ENCODE assay signal across 8 cellular contexts in genomic region chr6:34189806-34190503, GRCh38. TPM values are rescaled to one million over a fixed set of nuclear protein-coding genes. Genes with fewer than 3 reads are reported as not detected.
DNase-seq lines count a peak whose midpoint lies in the region; ATAC-seq lines count a peak whose summit lies in the region.

No MANE protein-coding gene starts in this region.

- CTCF ChIA-PET in activated CD8-positive, alpha-beta T cell treated with anti-CD3 and anti-CD28 coated beads, Interleukin-2, amount 10 ng/mL, durations not matched to agents 7 days and 5 days (lab: Charles Lee) = interaction anchor here (0.9 to 1.9 kb wide), 5 partner anchors 13 to 34 kb away, joined by 3 to 12 read pairs (median 3); no protein-coding TSS in a partner anchor

- DNase-seq in CD4-positive, CD25-positive, alpha-beta regulatory T cell = peak in 2 of 3 donors; percentile 26
- peak; percentile 95 for DNase-seq in NAMALWA (ENCODE audit: low spot score)
- peak; percentile 40 for DNase-seq in activated CD8-positive, alpha-beta T cell treated with anti-CD3 and anti-CD28 coated beads, Interleukin-2, amount 10 ng/mL, durations not matched to agents 7 days and 5 days
- DNase-seq in pons (ENCODE audit: low spot score) = peak; percentile 18
- DNase-seq in HK-2 (ENCODE audit: unreplicated experiment) = no peak

- H3K4me3 Mint-ChIP-seq in CD4-positive, CD25-positive, alpha-beta regulatory T cell = no peak overlapping the region
- no peak overlapping the region for H3K4me3 Mint-ChIP-seq in activated CD8-positive, alpha-beta T cell treated with anti-CD3 and anti-CD28 coated beads, Interleukin-2, amount 10 ng/mL, durations not matched to agents 7 days and 5 days

- H3K36me3 ChIP-seq in CD4-positive, CD25-positive, alpha-beta regulatory T cell (ENCODE audit: control insufficient read depth, insufficient read depth, low read length) = no peaks in the 10 kb centered on the region

- H3K4me3 ChIP-seq in CD4-positive, CD25-positive, alpha-beta regulatory T cell (ENCODE audit: low read depth, low read length) = no peak overlapping the region

- no peaks in the 10 kb centered on the region for H3K36me3 Mint-ChIP-seq in CD4-positive, CD25-positive, alpha-beta regulatory T cell
- no peaks in the 10 kb centered on the region for H3K36me3 Mint-ChIP-seq in activated CD8-positive, alpha-beta T cell treated with anti-CD3 and anti-CD28 coated beads, Interleukin-2, amount 10 ng/mL, durations not matched to agents 7 days and 5 days (ENCODE audit: low read depth)

- no peaks in the 10 kb centered on the region for H3K27me3 ChIP-seq in CD4-positive, CD25-positive, alpha-beta regulatory T cell (ENCODE audit: control insufficient read depth, insufficient read depth, low read length)

- H3K4me1 Mint-ChIP-seq in CD4-positive, CD25-positive, alpha-beta regulatory T cell = peaks cover 0 to 5% (median under 1%) of the 10 kb centered on the region in 4 donors
- H3K4me1 Mint-ChIP-seq in activated CD8-positive, alpha-beta T cell treated with anti-CD3 and anti-CD28 coated beads, Interleukin-2, amount 10 ng/mL, durations not matched to agents 7 days and 5 days (ENCODE audit: low read depth) = no peaks in the 10 kb centered on the region

- ATAC-seq in CD4-positive, CD25-positive, alpha-beta regulatory T cell (ENCODE audit: low read depth in 2 of 2) = no peak
- peak; percentile 55 for ATAC-seq in activated CD8-positive, alpha-beta T cell treated with anti-CD3 and anti-CD28 coated beads, Interleukin-2, amount 10 ng/mL, durations not matched to agents 7 days and 5 days
- ATAC-seq in GM21619 (IDR thresholded peaks at IDR 0.05; ENCODE audit: unreplicated experiment) (no peak), HG03175 (IDR thresholded peaks at IDR 0.05; ENCODE audit: unreplicated experiment) (no peak), GM18907 (IDR thresholded peaks at IDR 0.05; ENCODE audit: unreplicated experiment) (no peak)

- POLR2A ChIA-PET in activated CD8-positive, alpha-beta T cell treated with anti-CD3 and anti-CD28 coated beads, Interleukin-2, amount 10 ng/mL, durations not matched to agents 7 days and 5 days (lab: Charles Lee) = interaction anchor here (0.6 kb wide), 1 partner anchor 561 kb away, joined by 6 read pairs; no protein-coding TSS in a partner anchor

- peak overlapping the region in 1 of 3 donors; percentile 52 for H3K27ac Mint-ChIP-seq in CD4-positive, CD25-positive, alpha-beta regulatory T cell
- H3K27ac Mint-ChIP-seq in activated CD8-positive, alpha-beta T cell treated with anti-CD3 and anti-CD28 coated beads, Interleukin-2, amount 10 ng/mL, durations not matched to agents 7 days and 5 days = no peak overlapping the region

- H3K9me3 ChIP-seq in CD4-positive, CD25-positive, alpha-beta regulatory T cell (ENCODE audit: control insufficient read depth in 2 of 2, low read length in 2 of 2) = no peaks in the 10 kb centered on the region

- no peak overlapping the region for H3K27ac ChIP-seq in CD4-positive, CD25-positive, alpha-beta regulatory T cell (ENCODE audit: insufficient read depth, low read length, poor library complexity, severe bottlenecking)

- no peaks in the 10 kb centered on the region for H3K4me1 ChIP-seq in CD4-positive, CD25-positive, alpha-beta regulatory T cell (ENCODE audit: control insufficient read depth, insufficient read depth, low read length, poor library complexity, severe bottlenecking)

- peaks cover 4% of the 10 kb centered on the region for H3K27me3 Mint-ChIP-seq in CD4-positive, CD25-positive, alpha-beta regulatory T cell
- peaks cover 5% of the 10 kb centered on the region for H3K27me3 Mint-ChIP-seq in activated CD8-positive, alpha-beta T cell treated with anti-CD3 and anti-CD28 coated beads, Interleukin-2, amount 10 ng/mL, durations not matched to agents 7 days and 5 days (ENCODE audit: low read depth)

- H3K9me3 Mint-ChIP-seq in CD4-positive, CD25-positive, alpha-beta regulatory T cell = no peaks in the 10 kb centered on the region
- H3K9me3 Mint-ChIP-seq in activated CD8-positive, alpha-beta T cell treated with anti-CD3 and anti-CD28 coated beads, Interleukin-2, amount 10 ng/mL, durations not matched to agents 7 days and 5 days (ENCODE audit: insufficient read depth) = peaks cover 6% of the 10 kb centered on the region

RNA-seq across cellular contexts. Expression of gene GRM4, which starts 44.1 kb away (rescaled TPM):
- total RNA-seq in CD4-positive, CD25-positive, alpha-beta regulatory T cell = not detected
- not detected for polyA plus RNA-seq in CD4-positive, CD25-positive, alpha-beta regulatory T cell
- total RNA-seq in activated CD8-positive, alpha-beta T cell treated with anti-CD3 and anti-CD28 coated beads, Interleukin-2, amount 10 ng/mL, durations not matched to agents 7 days and 5 days = not detected

RNA-seq across cellular contexts. Expression of gene HMGA1, which starts 46.7 kb away (rescaled TPM):
- 87.2 TPM for total RNA-seq in CD4-positive, CD25-positive, alpha-beta regulatory T cell
- 10 to 100 TPM; 31.6 to 36.2 (median 34.3) TPM for polyA plus RNA-seq in CD4-positive, CD25-positive, alpha-beta regulatory T cell
- total RNA-seq in activated CD8-positive, alpha-beta T cell treated with anti-CD3 and anti-CD28 coated beads, Interleukin-2, amount 10 ng/mL, durations not matched to agents 7 days and 5 days = 100 to 1,000 TPM; 300 to 308 TPM

RNA-seq across cellular contexts. Expression of gene SMIM29, which starts 58.9 kb away (rescaled TPM):
- 29.2 TPM for total RNA-seq in CD4-positive, CD25-positive, alpha-beta regulatory T cell
- polyA plus RNA-seq in CD4-positive, CD25-positive, alpha-beta regulatory T cell = 10 to 100 TPM; 47.7 to 82.3 (median 60.7) TPM
- total RNA-seq in activated CD8-positive, alpha-beta T cell treated with anti-CD3 and anti-CD28 coated beads, Interleukin-2, amount 10 ng/mL, durations not matched to agents 7 days and 5 days = 10 to 100 TPM; 21.3 to 26.7 TPM
